ENCODE assay signal across 1 cellular context in genomic region chr22:19152942-19153883, GRCh38.
TF ChIP-seq lines count a peak whose summit lies in the region.

No MANE protein-coding gene starts in this region.

TF ChIP-seq in K562, 482 proteins besides CTCF, POLR2A, EP300 and RAD21 (continued from another document):
- TF ChIP-seq NR2C1 (IDR thresholded peaks at IDR 0.05) = no peak
- no peak for TF ChIP-seq NR2C1 (tag; IDR thresholded peaks at IDR 0.05)
- TF ChIP-seq CAMTA2 (CRISPR knock-in tag; conservative IDR thresholded peaks at IDR 0.05) = no peak
- TF ChIP-seq RBM14 (IDR thresholded peaks at IDR 0.05; ENCODE audit: borderline replicate concordance, insufficient read depth, low read depth, low read length) = no peak
- no peak for TF ChIP-seq ZNF830 (CRISPR knock-in tag; IDR thresholded peaks at IDR 0.05)
- no peak for TF ChIP-seq ASH1L (IDR thresholded peaks at IDR 0.05; ENCODE audit: borderline replicate concordance, low read depth, partially characterized antibody)
- TF ChIP-seq ARNT (IDR thresholded peaks at IDR 0.05) = no peak
- peak in 1 of 2 experiments; percentile 17; a peak in 1 of 4 replicates for TF ChIP-seq ZNF639 (CRISPR knock-in tag; conservative IDR thresholded peaks at IDR 0.05 in 1 of 2, IDR thresholded peaks at IDR 0.05 in 1 of 2)
